In the genomic region with DNA sequence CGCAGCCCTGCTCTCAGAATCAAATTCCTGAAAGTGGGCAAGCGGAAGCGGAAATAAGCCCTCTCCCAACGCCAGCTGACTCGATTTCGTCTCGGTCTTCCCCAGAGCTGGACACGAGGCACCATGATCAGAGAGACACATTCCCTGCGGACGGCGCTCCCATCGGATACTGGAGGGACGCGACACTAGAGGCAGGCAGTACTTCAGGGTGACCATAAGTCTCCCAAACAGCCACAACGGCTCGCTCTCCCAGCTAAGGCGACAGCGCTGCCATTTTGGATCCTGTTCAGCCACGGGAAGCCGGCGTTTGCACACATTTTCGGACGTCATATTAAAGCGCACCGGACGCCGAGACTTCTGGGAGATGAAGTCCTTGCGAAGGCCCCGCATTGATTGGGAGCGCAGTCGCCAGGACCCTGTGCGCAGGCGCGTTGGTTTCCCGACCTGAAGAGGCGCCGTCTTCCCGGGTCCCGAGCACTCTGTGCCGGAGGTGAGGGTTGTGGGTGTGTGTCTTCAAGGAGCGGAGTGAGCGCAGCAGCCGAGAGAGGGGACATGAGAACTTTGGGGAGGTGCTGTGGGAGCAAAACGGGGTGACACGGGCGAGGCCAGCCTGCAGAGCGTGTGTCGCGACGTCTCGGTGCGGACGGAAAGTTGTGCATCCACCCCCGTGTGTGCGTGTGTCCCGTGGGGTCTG, we compare ENCODE assay signal across 1 cellular context.
TF ChIP-seq lines count a peak whose summit lies in the region.

TSS of gene ZNF2 (plus strand) at position 439 of the 694 bp plus-strand sequence. CDS start 10,418 bp downstream, outside the sequence.

TF ChIP-seq in K562, 482 proteins besides CTCF, POLR2A, EP300 and RAD21 (continued from another document and continues in another):
- TF ChIP-seq MXI1 (IDR thresholded peaks at IDR 0.05; ENCODE audit: low read depth, low read length) (peak; percentile 37; the same call in 1 of the 2 replicates), RBFOX2 (IDR thresholded peaks at IDR 0.05; ENCODE audit: low read depth, low read length) (peak; percentile 98), HNRNPK (IDR thresholded peaks at IDR 0.05; ENCODE audit: low read depth, low read length, poor library complexity, severe bottlenecking) (no peak), GABPB1 (CRISPR knock-in tag; IDR thresholded peaks at IDR 0.05) (peak; percentile 86; the same call in 1 of the 2 replicates), PRDM10 (IDR thresholded peaks at IDR 0.05; ENCODE audit: partially characterized antibody) (peak; percentile 98), SETDB1 (IDR thresholded peaks at IDR 0.05; ENCODE audit: low read length) (no peak), ATF1 (CRISPR knock-in tag; IDR thresholded peaks at IDR 0.05) (peak; percentile 73; the same call in 1 of the 2 replicates), ATF1 (tag; IDR thresholded peaks at IDR 0.05) (peak; percentile 99), ZFP1 (CRISPR knock-in tag; IDR thresholded peaks at IDR 0.05) (no peak), MLX (CRISPR knock-in tag; conservative IDR thresholded peaks at IDR 0.05) (no peak), CBFA2T2 (conservative IDR thresholded peaks at IDR 0.05) (no peak), PRMT5 (CRISPR knock-in tag; IDR thresholded peaks at IDR 0.05) (no peak), HEY1 (CRISPR knock-in tag; IDR thresholded peaks at IDR 0.05; ENCODE audit: borderline replicate concordance) (no peak), CREB3L1 (IDR thresholded peaks at IDR 0.05; ENCODE audit: borderline replicate concordance, low read depth) (peak; percentile 83; the same call in 1 of the 2 replicates), ZNF174 (CRISPR knock-in tag; IDR thresholded peaks at IDR 0.05) (no peak), ZKSCAN8 (CRISPR knock-in tag; IDR thresholded peaks at IDR 0.05) (no peak), NR2F6 (CRISPR knock-in tag; IDR thresholded peaks at IDR 0.05) (no peak), CXXC5 (CRISPR knock-in tag; IDR thresholded peaks at IDR 0.05) (peak; percentile 58; the same call in 1 of the 2 replicates), MIER1 (IDR thresholded peaks at IDR 0.05; ENCODE audit: low read depth) (no peak), ZBTB7A (IDR thresholded peaks at IDR 0.05; ENCODE audit: borderline replicate concordance, control insufficient read depth, low read depth, low read length) (no peak), FOXM1 (IDR thresholded peaks at IDR 0.05; ENCODE audit: low read depth) (no peak), FOXM1 (CRISPR knock-in tag; IDR thresholded peaks at IDR 0.05; ENCODE audit: low read depth) (no peak), ZNF589 (CRISPR knock-in tag; IDR thresholded peaks at IDR 0.05; ENCODE audit: low read depth) (no peak), ZNF318 (IDR thresholded peaks at IDR 0.05; ENCODE audit: borderline replicate concordance in 1 of 2, low read depth in 1 of 2) (peak in 1 of 2 experiments; percentile 32; a peak in 1 of 4 replicates), ZNF134 (CRISPR knock-in tag; conservative IDR thresholded peaks at IDR 0.05) (no peak), ELF4 (CRISPR knock-in tag; IDR thresholded peaks at IDR 0.05) (no peak), MAFK (IDR thresholded peaks at IDR 0.05; ENCODE audit: low read length) (peak; percentile 29; the same call in 1 of the 2 replicates), RBM22 (IDR thresholded peaks at IDR 0.05; ENCODE audit: low read depth, low read length, poor library complexity, severe bottlenecking) (no peak), DDX20 (tag; IDR thresholded peaks at IDR 0.05; ENCODE audit: low read depth) (no peak), ZNF282 (CRISPR knock-in tag; IDR thresholded peaks at IDR 0.05) (no peak), TCF7L2 (IDR thresholded peaks at IDR 0.05; ENCODE audit: low read depth, low read length) (no peak), ZNF165 (CRISPR knock-in tag; IDR thresholded peaks at IDR 0.05; ENCODE audit: borderline replicate concordance) (no peak), HMGN3 (IDR thresholded peaks at IDR 0.05; ENCODE audit: borderline replicate concordance, extremely low read depth, insufficient read length, low read depth, low read length) (peak; percentile 53), ZNF175 (CRISPR knock-in tag; IDR thresholded peaks at IDR 0.05; ENCODE audit: low read depth) (no peak), MTA1 (IDR thresholded peaks at IDR 0.05; ENCODE audit: borderline replicate concordance) (peak; percentile 98), TBP (optimal IDR thresholded peaks at IDR 0.05; ENCODE audit: low read depth, low read length) (peak; percentile 96), CBX2 (IDR thresholded peaks at IDR 0.05; ENCODE audit: insufficient read depth, low read length, poor library complexity, severe bottlenecking) (no peak), RCOR1 (IDR thresholded peaks at IDR 0.05; ENCODE audit: borderline replicate concordance in 1 of 2, low read depth in 2 of 2, low read length in 2 of 2) (no peak), TOE1 (IDR thresholded peaks at IDR 0.05; ENCODE audit: borderline replicate concordance) (0 out of 2 replicates have a peak, but pooled peaks have one; percentile 34), TOE1 (CRISPR knock-in tag; IDR thresholded peaks at IDR 0.05; ENCODE audit: borderline replicate concordance, low read depth) (no peak), ZNF197 (CRISPR knock-in tag; IDR thresholded peaks at IDR 0.05; ENCODE audit: low read depth) (0 out of 2 replicates have a peak, but pooled peaks have one; percentile 52)
- TF ChIP-seq, protein P1, sequence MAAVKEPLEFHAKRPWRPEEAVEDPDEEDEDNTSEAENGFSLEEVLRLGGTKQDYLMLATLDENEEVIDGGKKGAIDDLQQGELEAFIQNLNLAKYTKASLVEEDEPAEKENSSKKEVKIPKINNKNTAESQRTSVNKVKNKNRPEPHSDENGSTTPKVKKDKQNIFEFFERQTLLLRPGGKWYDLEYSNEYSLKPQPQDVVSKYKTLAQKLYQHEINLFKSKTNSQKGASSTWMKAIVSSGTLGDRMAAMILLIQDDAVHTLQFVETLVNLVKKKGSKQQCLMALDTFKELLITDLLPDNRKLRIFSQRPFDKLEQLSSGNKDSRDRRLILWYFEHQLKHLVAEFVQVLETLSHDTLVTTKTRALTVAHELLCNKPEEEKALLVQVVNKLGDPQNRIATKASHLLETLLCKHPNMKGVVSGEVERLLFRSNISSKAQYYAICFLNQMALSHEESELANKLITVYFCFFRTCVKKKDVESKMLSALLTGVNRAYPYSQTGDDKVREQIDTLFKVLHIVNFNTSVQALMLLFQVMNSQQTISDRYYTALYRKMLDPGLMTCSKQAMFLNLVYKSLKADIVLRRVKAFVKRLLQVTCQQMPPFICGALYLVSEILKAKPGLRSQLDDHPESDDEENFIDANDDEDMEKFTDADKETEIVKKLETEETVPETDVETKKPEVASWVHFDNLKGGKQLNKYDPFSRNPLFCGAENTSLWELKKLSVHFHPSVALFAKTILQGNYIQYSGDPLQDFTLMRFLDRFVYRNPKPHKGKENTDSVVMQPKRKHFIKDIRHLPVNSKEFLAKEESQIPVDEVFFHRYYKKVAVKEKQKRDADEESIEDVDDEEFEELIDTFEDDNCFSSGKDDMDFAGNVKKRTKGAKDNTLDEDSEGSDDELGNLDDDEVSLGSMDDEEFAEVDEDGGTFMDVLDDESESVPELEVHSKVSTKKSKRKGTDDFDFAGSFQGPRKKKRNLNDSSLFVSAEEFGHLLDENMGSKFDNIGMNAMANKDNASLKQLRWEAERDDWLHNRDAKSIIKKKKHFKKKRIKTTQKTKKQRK (IDR thresholded peaks at IDR 0.05; ENCODE audit: borderline replicate concordance, low read depth, low read length): no peak
